In the genomic region with DNA sequence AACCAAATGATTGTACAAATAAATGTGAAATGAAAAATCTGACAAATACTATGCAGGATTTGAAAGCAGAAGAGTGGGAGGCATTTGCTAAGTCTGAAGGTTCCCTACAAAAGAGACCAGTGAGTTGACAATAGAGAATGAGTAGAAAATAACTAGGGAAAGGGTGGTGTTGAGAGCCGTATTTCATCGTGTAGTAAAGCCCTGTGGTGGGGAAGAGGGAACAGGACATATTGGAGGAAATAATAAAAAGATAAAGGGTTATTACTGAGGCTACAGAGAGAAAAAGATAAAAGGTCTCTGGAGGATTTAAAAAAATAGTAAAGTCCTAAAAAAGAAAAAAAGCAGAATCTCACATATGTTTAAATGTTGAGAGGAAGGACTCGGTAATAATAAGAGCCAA, we compare ENCODE assay signal across 29 cellular contexts.
"Had no signal": no experiment of that assay in that cellular context is flagged by ENCODE, and none has a peak within 500 bp of the region (broad histone marks: within the 10 kb centered on the region; RNA-seq: fewer than 3 reads in every experiment).

No MANE protein-coding gene starts in this region.

- H3K4me1 ChIP-seq: ascending aorta, breast epithelium, colonic mucosa had no signal

- DNase-seq: activated CD4-positive, alpha-beta memory T cell treated with anti-CD3 and anti-CD28 coated beads, Interleukin-2, amount 10 ng/mL, durations not matched to agents 7 days and 5 days; activated CD4-positive, alpha-beta T cell treated with anti-CD3 and anti-CD28 coated beads for 36 hours; activated CD4-positive, alpha-beta T cell treated with anti-CD3 and anti-CD28 coated beads, Interleukin-2, amount 10 ng/mL, durations not matched to agents 7 days and 5 days; activated CD4-positive, alpha-beta T cell treated with anti-CD3 and anti-CD28 coated beads, Interleukin-2, amount 50 U/mL, for 4 hours; activated CD4-positive, CD25-positive, alpha-beta regulatory T cell; activated CD4-positive, CD25-positive, alpha-beta regulatory T cell treated with anti-CD3 and anti-CD28 coated beads, Interleukin-2, amount 50 U/mL, for 72 hours; activated CD8-positive, alpha-beta memory T cell treated with anti-CD3 and anti-CD28 coated beads, Interleukin-2, amount 50 U/mL, for 48 hours; activated gamma-delta T cell; activated naive CD4-positive, alpha-beta T cell; activated naive CD4-positive, alpha-beta T cell treated with anti-CD3 and anti-CD28 coated beads, Interleukin-2, amount 10 ng/mL, durations not matched to agents 7 days and 5 days; activated naive CD8-positive, alpha-beta T cell treated with anti-CD3 and anti-CD28 coated beads, Interleukin-2, amount 10 ng/mL, durations not matched to agents 7 days and 5 days; activated T-cell treated with anti-CD3 and anti-CD28 coated beads for 4 hours; activated T-cell treated with anti-CD3 and anti-CD28 coated beads, Interleukin-2, amount 50 U/mL, for 24 hours; activated T-cell treated with anti-CD3 and anti-CD28 coated beads, Interleukin-2, amount 50 U/mL, for 72 hours; central memory CD4-positive, alpha-beta T cell; cerebellar nuclear complex; colonic mucosa; dorsolateral prefrontal cortex; effector memory CD4-positive, alpha-beta T cell; endodermal cell; foreskin fibroblast; head of caudate nucleus; T-helper 1 cell; T-helper 17 cell; T1000; WERI-Rb-1 had no signal

- H3K4me3 ChIP-seq: ascending aorta, breast epithelium, cardiac muscle cell, colonic mucosa, dorsolateral prefrontal cortex had no signal

- H3K27ac ChIP-seq: ascending aorta, breast epithelium, cardiac muscle cell, colonic mucosa, dorsolateral prefrontal cortex, WERI-Rb-1 had no signal

- H3K9me3 ChIP-seq: ascending aorta, breast epithelium, colonic mucosa had no signal

- H3K36me3 ChIP-seq: ascending aorta, breast epithelium, cardiac muscle cell, colonic mucosa, WERI-Rb-1 had no signal

- H3K27me3 ChIP-seq: ascending aorta, breast epithelium, cardiac muscle cell, colonic mucosa, dorsolateral prefrontal cortex had no signal
